ENCODE assay signal across 1 cellular context in genomic region chr9:124553738-124554137, GRCh38.
TF ChIP-seq lines count a peak whose summit lies in the region.

No MANE protein-coding gene starts in this region.

TF ChIP-seq in HepG2, 621 proteins besides CTCF, POLR2A, EP300 and RAD21 (continued from another document):
- no peak for TF ChIP-seq DZIP1 (CRISPR knock-in tag; IDR thresholded peaks at IDR 0.05)
- TF ChIP-seq ZNF430 (CRISPR knock-in tag; IDR thresholded peaks at IDR 0.05): no peak
- TF ChIP-seq NFYB (CRISPR knock-in tag; IDR thresholded peaks at IDR 0.05): no peak
